ENCODE assay signal across 19 cellular contexts in the genomic region with DNA sequence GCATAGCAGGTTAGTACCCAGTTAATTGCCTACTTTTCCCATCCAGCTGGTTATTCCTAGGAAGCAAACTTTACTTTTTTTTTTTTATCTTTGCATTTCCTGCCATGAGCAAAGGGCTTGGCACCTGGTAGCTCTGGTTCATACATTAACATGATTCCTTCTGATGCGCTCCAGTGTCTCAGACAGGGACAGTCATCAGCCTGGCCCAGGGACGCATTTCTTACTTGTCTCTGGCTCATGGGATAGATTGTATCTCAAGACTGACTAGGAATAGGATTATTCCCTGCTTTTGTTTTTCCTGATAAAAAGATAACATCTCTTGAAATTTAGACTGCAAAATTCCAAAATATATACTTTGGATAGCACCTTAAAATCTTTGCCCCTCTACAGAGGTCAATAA.
DNase-seq lines count a peak whose midpoint lies in the region; ATAC-seq and TF ChIP-seq lines count a peak whose summit lies in the region.
"Had no signal": no experiment of that assay in that cellular context is flagged by ENCODE, and none has a peak within 500 bp of the region (broad histone marks: within the 10 kb centered on the region; RNA-seq: fewer than 3 reads in every experiment).

No MANE protein-coding gene starts in this region.

- no peaks in the 10 kb centered on the region for H3K4me1 Mint-ChIP-seq in activated T-cell treated with anti-CD3 and anti-CD28 coated beads, Interleukin-2, amount 50 U/mL, for 4 hours (ENCODE audit: low read depth)
- H3K4me1 Mint-ChIP-seq: B cell; CD14-positive monocyte; CD8-positive, alpha-beta memory T cell had no signal

- H3K9ac ChIP-seq in SK-N-SH = no peak overlapping the region
- H3K9ac ChIP-seq: BLaER1 treated with 17β-estradiol and CSF1 and Interleukin-3, amounts not matched to agents 10 nM and 100 nM; GM23248 had no signal

- no peaks in the 10 kb centered on the region for H3K79me2 ChIP-seq in SK-N-SH (ENCODE audit: insufficient read depth)
- H3K79me2 ChIP-seq in PC-9 (ENCODE audit: low read depth) = no peaks in the 10 kb centered on the region

- no peaks in the 10 kb centered on the region for H3K9me3 Mint-ChIP-seq in activated T-cell treated with anti-CD3 and anti-CD28 coated beads, Interleukin-2, amount 50 U/mL, for 4 hours

- H3K36me3 ChIP-seq in SK-N-SH (replicated peaks in 1 of 2; ENCODE audit: control insufficient read depth in 1 of 2, insufficient read depth in 2 of 2, low read length in 1 of 2) = no peaks in the 10 kb centered on the region
- H3K36me3 ChIP-seq in PC-9 (ENCODE audit: low read depth) = no peaks in the 10 kb centered on the region
- H3K36me3 ChIP-seq in gastroesophageal sphincter = no peaks in the 10 kb centered on the region
- H3K36me3 ChIP-seq: BLaER1 treated with 17β-estradiol and CSF1 and Interleukin-3, amounts not matched to agents 10 nM and 100 nM had no signal

- H3K4me1 ChIP-seq in SK-N-SH (ENCODE audit: control insufficient read depth in 1 of 2, insufficient read depth in 2 of 2, low read depth in 1 of 2, low read length in 1 of 2) = peaks cover 0 to 2% of the 10 kb centered on the region in 2 experiments; a peak in 2 of 4 replicates
- H3K4me1 ChIP-seq in PC-9 (replicated peaks; ENCODE audit: insufficient read depth) = no peaks in the 10 kb centered on the region
- no peaks in the 10 kb centered on the region for H3K4me1 ChIP-seq in gastroesophageal sphincter

- no peaks in the 10 kb centered on the region for H3K27me3 Mint-ChIP-seq in activated T-cell treated with anti-CD3 and anti-CD28 coated beads, Interleukin-2, amount 50 U/mL, for 4 hours (ENCODE audit: low read depth)
- H3K27me3 Mint-ChIP-seq: B cell; CD4-positive, alpha-beta T cell; CD8-positive, alpha-beta memory T cell had no signal

- no peak overlapping the region for H3K4me3 Mint-ChIP-seq in activated T-cell treated with anti-CD3 and anti-CD28 coated beads, Interleukin-2, amount 50 U/mL, for 4 hours
- H3K4me3 Mint-ChIP-seq: B cell; CD14-positive monocyte; CD4-positive, alpha-beta T cell; CD8-positive, alpha-beta memory T cell had no signal

- H3F3A ChIP-seq in SK-N-SH (replicated peaks; ENCODE audit: insufficient read depth) (no peaks in the 10 kb centered on the region), PC-9 (ENCODE audit: insufficient read depth, low read depth) (no peaks in the 10 kb centered on the region)

- POLR2A ChIA-PET in SK-N-SH (lab: Yijun Ruan, JAX) (no interaction called here), PC-9 (lab: Charles Lee; ENCODE audit: unreplicated experiment) (no interaction called here)

- no peak for TF ChIP-seq EP300 in SK-N-SH (IDR thresholded peaks at IDR 0.05; ENCODE audit: borderline replicate concordance in 1 of 2, low read depth in 1 of 2, low read length in 1 of 2)
- no peak for TF ChIP-seq EP300 in gastroesophageal sphincter (IDR thresholded peaks at IDR 0.05)

- H2AFZ ChIP-seq in SK-N-SH (ENCODE audit: low read depth) (no peak overlapping the region), PC-9 (no peak overlapping the region)
- H2AFZ ChIP-seq: GM23248 had no signal

- ATAC-seq in SK-N-SH treated with all-trans-retinoic acid at 6 μM for 48 hours (no peak), gastroesophageal sphincter (no peak)
- ATAC-seq in activated T-cell treated with anti-CD3 and anti-CD28 coated beads, Interleukin-2, amount 50 U/mL, for 4 hours = no peak

- H3K4me2 ChIP-seq in SK-N-SH (no peak overlapping the region), PC-9 (no peak overlapping the region)

- no peak for TF ChIP-seq RAD21 in SK-N-SH (IDR thresholded peaks at IDR 0.05; ENCODE audit: low read length)

- WGBS in SK-N-SH (ENCODE audit: low lambda C conversion rate) = 59% methylated on average over 2 of the region's 2 CpGs
- 66 to 90% methylated on average over 2 of the region's 2 CpGs for whole genome bisulfite sequencing in gastroesophageal sphincter (ENCODE audit: low coverage in 1 of 2), 2 donors

- no peak for TF ChIP-seq CTCF in SK-N-SH (IDR thresholded peaks at IDR 0.05)
- no peak for TF ChIP-seq CTCF in epithelial cell of esophagus (IDR thresholded peaks at IDR 0.05; ENCODE audit: insufficient read depth, low read depth, low read length, missing control alignments)
- no peak for TF ChIP-seq CTCF in PC-9 (conservative IDR thresholded peaks at IDR 0.05)
- no peak for TF ChIP-seq CTCF in gastroesophageal sphincter (IDR thresholded peaks at IDR 0.05)

- DNase-seq in DMS53 (lab: John Stamatoyannopoulos, UW) (peak; percentile 80), DMS53 treated with DMSO at 0.1 percent for 48 hours (lab: John Stamatoyannopoulos, UW; ENCODE audit: unreplicated experiment) (no peak), SK-N-SH (no peak), epithelial cell of esophagus (ENCODE audit: low read depth) (peak; percentile 4), PC-9 (no peak)
- no peak for DNase-seq in activated T-cell treated with anti-CD3 and anti-CD28 coated beads, Interleukin-2, amount 50 U/mL, for 4 hours
- DNase-seq: Calu3; CD4-positive, alpha-beta T cell; CD8-positive, alpha-beta memory T cell; DND-41; GM23248; H7; HCEC 1CT had no signal

- no peaks in the 10 kb centered on the region for H3K9me2 ChIP-seq in SK-N-SH
- H3K9me2 ChIP-seq in PC-9 (ENCODE audit: insufficient read depth) = no peaks in the 10 kb centered on the region

- intact Hi-C loops in PC-9 (cut with micrococcal nuclease; ENCODE audit: unreplicated experiment) = no loop called here

- CTCF ChIA-PET in SK-N-SH (lab: Yijun Ruan, JAX) = no interaction called here
- CTCF ChIA-PET in PC-9 (lab: Charles Lee) = no interaction called here

- H3K9me3 ChIP-seq in SK-N-SH (no peaks in the 10 kb centered on the region), PC-9 (ENCODE audit: insufficient read depth, low read depth) (no peaks in the 10 kb centered on the region), gastroesophageal sphincter (no peaks in the 10 kb centered on the region)
- H3K9me3 ChIP-seq: BLaER1 treated with 17β-estradiol and CSF1 and Interleukin-3, amounts not matched to agents 10 nM and 100 nM had no signal

- H3K4me3 ChIP-seq in SK-N-SH (ENCODE audit: low read depth in 2 of 2, low read length in 1 of 2) = no peak overlapping the region
- H3K4me3 ChIP-seq in epithelial cell of esophagus (ENCODE audit: low read length) = no peak overlapping the region
- H3K4me3 ChIP-seq in PC-9 = no peak overlapping the region
- no peak overlapping the region for H3K4me3 ChIP-seq in gastroesophageal sphincter
- H3K4me3 ChIP-seq: BLaER1 treated with 17β-estradiol and CSF1 and Interleukin-3, amounts not matched to agents 10 nM and 100 nM; GM23248 had no signal

- H4K20me1 ChIP-seq in SK-N-SH (ENCODE audit: insufficient read depth) (no peaks in the 10 kb centered on the region), PC-9 (ENCODE audit: insufficient read depth) (no peaks in the 10 kb centered on the region)
- H4K20me1 ChIP-seq: BLaER1 treated with 17β-estradiol and CSF1 and Interleukin-3, amounts not matched to agents 10 nM and 100 nM had no signal

- H3K36me3 Mint-ChIP-seq in activated T-cell treated with anti-CD3 and anti-CD28 coated beads, Interleukin-2, amount 50 U/mL, for 4 hours (ENCODE audit: insufficient read depth) = no peaks in the 10 kb centered on the region
- H3K36me3 Mint-ChIP-seq: CD14-positive monocyte; CD8-positive, alpha-beta memory T cell had no signal

- H3K27me3 ChIP-seq in SK-N-SH (ENCODE audit: insufficient read depth) (no peaks in the 10 kb centered on the region), PC-9 (ENCODE audit: insufficient read depth, low read depth) (no peaks in the 10 kb centered on the region), gastroesophageal sphincter (no peaks in the 10 kb centered on the region)
- H3K27me3 ChIP-seq: BLaER1 treated with 17β-estradiol and CSF1 and Interleukin-3, amounts not matched to agents 10 nM and 100 nM had no signal

- no peak for TF ChIP-seq POLR2A in gastroesophageal sphincter (IDR thresholded peaks at IDR 0.05)

- H3K27ac ChIP-seq in SK-N-SH (ENCODE audit: low read depth in 2 of 2, low read length in 1 of 2) (no peak overlapping the region), PC-9 (no peak overlapping the region), gastroesophageal sphincter (no peak overlapping the region)
- H3K27ac ChIP-seq: 22Rv1; BLaER1 treated with 17β-estradiol and CSF1 and Interleukin-3, amounts not matched to agents 10 nM and 100 nM; GM23248 had no signal

- BruUV-seq in PC-9 (replicated peaks; lab: Mats Ljungman, UMichigan) = no TSS peak

TF ChIP-seq in SK-N-SH, 30 proteins besides CTCF, POLR2A, EP300 and RAD21 (continues in another document):
- TF ChIP-seq, protein P1, sequence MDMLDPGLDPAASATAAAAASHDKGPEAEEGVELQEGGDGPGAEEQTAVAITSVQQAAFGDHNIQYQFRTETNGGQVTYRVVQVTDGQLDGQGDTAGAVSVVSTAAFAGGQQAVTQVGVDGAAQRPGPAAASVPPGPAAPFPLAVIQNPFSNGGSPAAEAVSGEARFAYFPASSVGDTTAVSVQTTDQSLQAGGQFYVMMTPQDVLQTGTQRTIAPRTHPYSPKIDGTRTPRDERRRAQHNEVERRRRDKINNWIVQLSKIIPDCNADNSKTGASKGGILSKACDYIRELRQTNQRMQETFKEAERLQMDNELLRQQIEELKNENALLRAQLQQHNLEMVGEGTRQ (IDR thresholded peaks at IDR 0.05; ENCODE audit: borderline replicate concordance, low read depth, low read length) = no peak

TF ChIP-seq in SK-N-SH treated with all-trans-retinoic acid at 6 μM for 48 hours, 23 proteins besides CTCF, POLR2A, EP300 and RAD21 (continues in another document):
- TF ChIP-seq BACH2 (CRISPR knock-in tag; IDR thresholded peaks at IDR 0.05; ENCODE audit: borderline replicate concordance) (no peak), PPARA (CRISPR knock-in tag; IDR thresholded peaks at IDR 0.05; ENCODE audit: borderline replicate concordance) (no peak), GLIS3 (CRISPR knock-in tag; IDR thresholded peaks at IDR 0.05) (no peak), TCF4 (CRISPR knock-in tag; IDR thresholded peaks at IDR 0.05; ENCODE audit: borderline replicate concordance) (no peak), CSDC2 (CRISPR knock-in tag; IDR thresholded peaks at IDR 0.05) (no peak), ZNF565 (CRISPR knock-in tag; conservative IDR thresholded peaks at IDR 0.05; ENCODE audit: low read depth) (no peak), ZC3H10 (CRISPR knock-in tag; IDR thresholded peaks at IDR 0.05) (no peak), OSR1 (CRISPR knock-in tag; IDR thresholded peaks at IDR 0.05) (no peak), ESRRG (CRISPR knock-in tag; IDR thresholded peaks at IDR 0.05) (no peak)
- TF ChIP-seq, protein P2, sequence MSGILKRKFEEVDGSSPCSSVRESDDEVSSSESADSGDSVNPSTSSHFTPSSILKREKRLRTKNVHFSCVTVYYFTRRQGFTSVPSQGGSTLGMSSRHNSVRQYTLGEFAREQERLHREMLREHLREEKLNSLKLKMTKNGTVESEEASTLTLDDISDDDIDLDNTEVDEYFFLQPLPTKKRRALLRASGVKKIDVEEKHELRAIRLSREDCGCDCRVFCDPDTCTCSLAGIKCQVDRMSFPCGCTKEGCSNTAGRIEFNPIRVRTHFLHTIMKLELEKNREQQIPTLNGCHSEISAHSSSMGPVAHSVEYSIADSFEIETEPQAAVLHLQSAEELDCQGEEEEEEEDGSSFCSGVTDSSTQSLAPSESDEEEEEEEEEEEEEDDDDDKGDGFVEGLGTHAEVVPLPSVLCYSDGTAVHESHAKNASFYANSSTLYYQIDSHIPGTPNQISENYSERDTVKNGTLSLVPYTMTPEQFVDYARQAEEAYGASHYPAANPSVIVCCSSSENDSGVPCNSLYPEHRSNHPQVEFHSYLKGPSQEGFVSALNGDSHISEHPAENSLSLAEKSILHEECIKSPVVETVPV (CRISPR knock-in tag; IDR thresholded peaks at IDR 0.05) = no peak

Comparison
In these comparisons a context has a peak if more than half of its experiments do, and no peak if none do; other contexts are left out.
1. DNase-seq: peak in DMS53 (single experiment) and epithelial cell of esophagus (single experiment); none in DMS53 treated with DMSO at 0.1 percent for 48 hours (single experiment), SK-N-SH (single experiment), PC-9 (0 of 2) and activated T-cell treated with anti-CD3 and anti-CD28 coated beads, Interleukin-2, amount 50 U/mL, for 4 hours (single experiment).